ENCODE assay signal across 15 cellular contexts in genomic region chr15:79089331-79089889, GRCh38. TPM values are rescaled to one million over a fixed set of nuclear protein-coding genes. Genes with fewer than 3 reads are reported as not detected.
DNase-seq lines count a peak whose midpoint lies in the region; ATAC-seq and TF ChIP-seq lines count a peak whose summit lies in the region.
"Had no signal": no experiment of that assay in that cellular context is flagged by ENCODE, and none has a peak within 500 bp of the region (broad histone marks: within the 10 kb centered on the region; RNA-seq: fewer than 3 reads in every experiment).

No MANE protein-coding gene starts in this region.

- no peak overlapping the region for H2AK5ac ChIP-seq in trophoblast cell (ENCODE audit: low read length)

- H3K9me3 Mint-ChIP-seq in activated T-cell treated with anti-CD3 and anti-CD28 coated beads, Interleukin-2, amount 50 U/mL, for 72 hours, result no peaks in the 10 kb centered on the region
- H3K9me3 Mint-ChIP-seq: activated naive CD4-positive, alpha-beta T cell treated with anti-CD3 and anti-CD28 coated beads, Interleukin-2, amount 50 U/mL, for 24 hours had no signal

- peaks cover 71% of the 10 kb centered on the region for H3K27me3 Mint-ChIP-seq in activated T-cell treated with anti-CD3 and anti-CD28 coated beads, Interleukin-2, amount 50 U/mL, for 72 hours (ENCODE audit: low read depth)

- no peak overlapping the region for H2BK12ac ChIP-seq in trophoblast cell (ENCODE audit: low read length)

- no peak overlapping the region for H3K18ac ChIP-seq in trophoblast cell (ENCODE audit: low read length)

- no peak overlapping the region for H2BK5ac ChIP-seq in trophoblast cell (ENCODE audit: low read depth, low read length, poor library complexity)

- peaks cover 5% of the 10 kb centered on the region for H3K79me1 ChIP-seq in trophoblast cell (ENCODE audit: low read length)

- no peak overlapping the region for H4K8ac ChIP-seq in trophoblast cell (ENCODE audit: low read depth, low read length)

- H3K36me3 Mint-ChIP-seq in activated T-cell treated with anti-CD3 and anti-CD28 coated beads, Interleukin-2, amount 50 U/mL, for 72 hours (ENCODE audit: insufficient read depth in 2 of 2), result peaks cover 0 to 2% of the 10 kb centered on the region in 2 donors
- H3K36me3 Mint-ChIP-seq: activated naive CD4-positive, alpha-beta T cell treated with anti-CD3 and anti-CD28 coated beads, Interleukin-2, amount 50 U/mL, for 24 hours had no signal

- H3K4me3 ChIP-seq in HUES48 (ENCODE audit: low read depth, low read length), result peak overlapping the region; percentile 68
- H3K4me3 ChIP-seq in hepatocyte, result no peak overlapping the region
- H3K4me3 ChIP-seq in trophoblast cell (ENCODE audit: low read depth, low read length), result peak overlapping the region; percentile 69
- H3K4me3 ChIP-seq: K562 had no signal

- no peak for DNase-seq in hepatocyte (ENCODE audit: low spot score)
- DNase-seq in trophoblast cell, result peak; percentile 21 to 47
- no peak for DNase-seq in NOMO-1 (lab: John Stamatoyannopoulos, UW; ENCODE audit: unreplicated experiment in 2 of 2)
- no peak for DNase-seq in NCI-H2081 treated with DMSO at 0.1 percent for 48 hours (lab: John Stamatoyannopoulos, UW)
- no peak for DNase-seq in kidney glomerular epithelial cell (lab: John Stamatoyannopoulos, UW)
- DNase-seq in activated T-cell treated with anti-CD3 and anti-CD28 coated beads, Interleukin-2, amount 50 U/mL, for 72 hours, result no peak
- DNase-seq: activated CD8-positive, alpha-beta T cell treated with anti-CD3 and anti-CD28 coated beads, Interleukin-2, amount 10 ng/mL, durations not matched to agents 7 days and 5 days; NCI-H1694; T-helper 1 cell had no signal

- H4K20me1 ChIP-seq in hepatocyte (ENCODE audit: insufficient read depth, poor library complexity, severe bottlenecking), result no peaks in the 10 kb centered on the region

- H3K9me2 ChIP-seq in hepatocyte (replicated peaks; ENCODE audit: insufficient read depth), result no peaks in the 10 kb centered on the region

- no peak overlapping the region for H2BK120ac ChIP-seq in trophoblast cell (ENCODE audit: insufficient read depth, low read length, poor library complexity)

- H3K9ac ChIP-seq in ES-I3 (ENCODE audit: low read depth, low read length) (peak overlapping the region; percentile 60; the same call in 1 of the 2 replicates), HUES48 (ENCODE audit: low read depth, low read length) (no peak overlapping the region), trophoblast cell (ENCODE audit: low read length) (no peak overlapping the region)

- H3K4me1 ChIP-seq in ES-I3 (ENCODE audit: insufficient read depth, low read length) (no peaks in the 10 kb centered on the region), HUES48 (ENCODE audit: control insufficient read depth, insufficient read depth, low read length) (peaks cover 10% of the 10 kb centered on the region), hepatocyte (ENCODE audit: insufficient read depth) (peaks cover 20% of the 10 kb centered on the region), trophoblast cell (ENCODE audit: control insufficient read depth in 1 of 2, insufficient read depth in 2 of 2, low read length in 2 of 2) (peaks cover 15 to 16% of the 10 kb centered on the region in 2 experiments)

- no peak for TF ChIP-seq CTCF in hepatocyte (IDR thresholded peaks at IDR 0.05; ENCODE audit: poor library complexity)

- H3K27me3 ChIP-seq in HUES48 (ENCODE audit: control insufficient read depth, insufficient read depth, low read length), result peaks cover 98% of the 10 kb centered on the region
- peaks cover 90% of the 10 kb centered on the region for H3K27me3 ChIP-seq in hepatocyte
- H3K27me3 ChIP-seq in trophoblast cell (ENCODE audit: insufficient read depth, low read length), result peaks cover 12% of the 10 kb centered on the region

- no peak overlapping the region for H3K23ac ChIP-seq in trophoblast cell (ENCODE audit: low read length)

- peaks cover 8% of the 10 kb centered on the region for H3K4me1 Mint-ChIP-seq in activated T-cell treated with anti-CD3 and anti-CD28 coated beads, Interleukin-2, amount 50 U/mL, for 72 hours (ENCODE audit: low read depth)

- WGBS in hepatocyte (ENCODE audit: low lambda C conversion rate, missing lambda C conversion rate), result 3% methylated on average over 33 of the region's 47 CpGs
- WGBS in trophoblast cell (ENCODE audit: extremely low coverage, insufficient coverage, insufficient read length), result no CpG with 5 or more reads among the region's 47 CpGs

- H3K79me2 ChIP-seq in hepatocyte, result no peaks in the 10 kb centered on the region
- no peaks in the 10 kb centered on the region for H3K79me2 ChIP-seq in trophoblast cell (ENCODE audit: control insufficient read depth, insufficient read depth, low read length, poor library complexity)

- H3K4me3 Mint-ChIP-seq in activated T-cell treated with anti-CD3 and anti-CD28 coated beads, Interleukin-2, amount 50 U/mL, for 72 hours, result no peak overlapping the region
- H3K4me3 Mint-ChIP-seq: activated CD8-positive, alpha-beta T cell treated with anti-CD3 and anti-CD28 coated beads, Interleukin-2, amount 10 ng/mL, durations not matched to agents 7 days and 5 days; activated naive CD4-positive, alpha-beta T cell treated with anti-CD3 and anti-CD28 coated beads, Interleukin-2, amount 50 U/mL, for 24 hours had no signal

- no peak overlapping the region for H3K4ac ChIP-seq in trophoblast cell (ENCODE audit: low read depth, low read length)

- ATAC-seq in activated T-cell treated with anti-CD3 and anti-CD28 coated beads, Interleukin-2, amount 50 U/mL, for 72 hours (replicated peaks in 1 of 2), result no peak
- ATAC-seq: activated CD8-positive, alpha-beta T cell treated with anti-CD3 and anti-CD28 coated beads, Interleukin-2, amount 10 ng/mL, durations not matched to agents 7 days and 5 days; gastroesophageal sphincter; K562 had no signal

- H3K27ac Mint-ChIP-seq in activated T-cell treated with anti-CD3 and anti-CD28 coated beads, Interleukin-2, amount 50 U/mL, for 72 hours, result no peak overlapping the region
- H3K27ac Mint-ChIP-seq: activated CD8-positive, alpha-beta T cell treated with anti-CD3 and anti-CD28 coated beads, Interleukin-2, amount 10 ng/mL, durations not matched to agents 7 days and 5 days; activated naive CD4-positive, alpha-beta T cell treated with anti-CD3 and anti-CD28 coated beads, Interleukin-2, amount 50 U/mL, for 24 hours had no signal

- no peaks in the 10 kb centered on the region for H3K36me3 ChIP-seq in ES-I3 (ENCODE audit: insufficient read depth, low read length)
- H3K36me3 ChIP-seq in HUES48 (ENCODE audit: control insufficient read depth, insufficient read depth, low read length), result no peaks in the 10 kb centered on the region
- no peaks in the 10 kb centered on the region for H3K36me3 ChIP-seq in hepatocyte (replicated peaks; ENCODE audit: insufficient read depth, low read depth)
- H3K36me3 ChIP-seq in trophoblast cell (ENCODE audit: control insufficient read depth in 1 of 2, insufficient read depth in 2 of 2, low read length in 2 of 2), result no peaks in the 10 kb centered on the region
- H3K36me3 ChIP-seq: gastroesophageal sphincter had no signal

- peak overlapping the region; percentile 57 for H4K91ac ChIP-seq in trophoblast cell (ENCODE audit: low read depth, low read length)

- H2AFZ ChIP-seq in hepatocyte (no peak overlapping the region), trophoblast cell (ENCODE audit: insufficient read depth, low read length, poor library complexity) (no peak overlapping the region)

- H3K14ac ChIP-seq in trophoblast cell (ENCODE audit: low read length), result no peak overlapping the region

- no peak overlapping the region for H4K12ac ChIP-seq in trophoblast cell (ENCODE audit: low read depth, low read length)

- peak overlapping the region; percentile 87 for H3K4me2 ChIP-seq in hepatocyte
- H3K4me2 ChIP-seq in trophoblast cell (ENCODE audit: low read length), result peak overlapping the region; percentile 90

- H3K27ac ChIP-seq in HUES48 (ENCODE audit: low read depth, low read length), result no peak overlapping the region
- no peak overlapping the region for H3K27ac ChIP-seq in hepatocyte
- H3K27ac ChIP-seq in trophoblast cell (ENCODE audit: low read depth, low read length), result no peak overlapping the region
- H3K27ac ChIP-seq: gastroesophageal sphincter had no signal

- H3K9me3 ChIP-seq in ES-I3 (ENCODE audit: control insufficient read depth, insufficient read depth, low read length) (no peaks in the 10 kb centered on the region), HUES48 (ENCODE audit: control insufficient read depth, insufficient read depth, low read length) (no peaks in the 10 kb centered on the region), hepatocyte (ENCODE audit: low read depth) (no peaks in the 10 kb centered on the region), trophoblast cell (ENCODE audit: insufficient read depth, low read depth, low read length) (peaks cover 14% of the 10 kb centered on the region)
- H3K9me3 ChIP-seq: gastroesophageal sphincter had no signal

RNA-seq across cellular contexts. Expression of gene RASGRF1, which starts 1.2 kb away (rescaled TPM):
- 1.5 and 2.3 TPM in 2 replicates for total RNA-seq in hepatocyte
- polyA plus RNA-seq in hepatocyte, result 0.18 and 0.52 TPM in 2 replicates
- polyA plus RNA-seq in trophoblast cell (2013), result 3.5 and 4.0 TPM in 2 replicates
- not detected for total RNA-seq in activated T-cell treated with anti-CD3 and anti-CD28 coated beads, Interleukin-2, amount 50 U/mL, for 72 hours
- total RNA-seq: activated CD8-positive, alpha-beta T cell treated with anti-CD3 and anti-CD28 coated beads, Interleukin-2, amount 10 ng/mL, durations not matched to agents 7 days and 5 days; mononuclear cell had no signal

Comparison
In these comparisons a context has a peak if more than half of its experiments do, and no peak if none do; other contexts are left out.
1. DNase-seq: peak in trophoblast cell (2 of 2); none in hepatocyte (single experiment), NOMO-1 (0 of 2), NCI-H2081 treated with DMSO at 0.1 percent for 48 hours (single experiment), kidney glomerular epithelial cell (single experiment) and activated T-cell treated with anti-CD3 and anti-CD28 coated beads, Interleukin-2, amount 50 U/mL, for 72 hours (0 of 2).